In genomic region chr13:30224732-30225131, GRCh38 we compare ENCODE assay signal across 15 cellular contexts.
DNase-seq lines count a peak whose midpoint lies in the region; ATAC-seq and TF ChIP-seq lines count a peak whose summit lies in the region.
"Had no signal": no experiment of that assay in that cellular context is flagged by ENCODE, and none has a peak within 500 bp of the region (broad histone marks: within the 10 kb centered on the region; RNA-seq: fewer than 3 reads in every experiment).

No MANE protein-coding gene starts in this region.

- TF ChIP-seq RAD21 in HCT116 (IDR thresholded peaks at IDR 0.05; ENCODE audit: low read depth), result no peak

- H3K27ac Mint-ChIP-seq in activated CD8-positive, alpha-beta T cell treated with anti-CD3 and anti-CD28 coated beads for 36 hours, result peak overlapping the region; percentile 40
- H3K27ac Mint-ChIP-seq in activated CD8-positive, alpha-beta T cell treated with anti-CD3 and anti-CD28 coated beads, Interleukin-2, amount 10 ng/mL, durations not matched to agents 7 days and 5 days, result no peak overlapping the region
- H3K27ac Mint-ChIP-seq: nephron had no signal

- H3K27me3 ChIP-seq in HCT116 (ENCODE audit: insufficient read depth, low read length) (no peaks in the 10 kb centered on the region), PC-9 (ENCODE audit: insufficient read depth, low read depth) (no peaks in the 10 kb centered on the region)
- H3K27me3 ChIP-seq: gastroesophageal sphincter, uterus had no signal

- no peak for TF ChIP-seq POLR2A in HCT116 (IDR thresholded peaks at IDR 0.05; ENCODE audit: borderline replicate concordance, extremely low read depth, insufficient read depth, insufficient read length)

- H4K20me1 ChIP-seq in HCT116 (ENCODE audit: insufficient read depth), result no peaks in the 10 kb centered on the region
- H4K20me1 ChIP-seq in PC-9 (ENCODE audit: insufficient read depth), result no peaks in the 10 kb centered on the region

- POLR2A ChIA-PET in activated CD8-positive, alpha-beta T cell treated with anti-CD3 and anti-CD28 coated beads for 36 hours (lab: Charles Lee), result interaction anchor here (1.0 kb wide), 1 partner anchor 83 kb away, joined by 3 read pairs; the partner anchor contains the start of gene KATNAL1
- POLR2A ChIA-PET in activated CD8-positive, alpha-beta T cell treated with anti-CD3 and anti-CD28 coated beads, Interleukin-2, amount 10 ng/mL, durations not matched to agents 7 days and 5 days (lab: Charles Lee), result no interaction called here
- POLR2A ChIA-PET in HCT116 (lab: Charles Lee), result interaction anchor here (0.6 kb wide), 1 partner anchor 1817 kb away, joined by 3 read pairs; no protein-coding TSS in a partner anchor
- POLR2A ChIA-PET in PC-9 (lab: Charles Lee; ENCODE audit: unreplicated experiment), result interaction anchor here (0.6 kb wide), 1 partner anchor 197 kb away, joined by 3 read pairs; no protein-coding TSS in a partner anchor

- H3K4me3 ChIP-seq in HCT116 (replicated peaks in 1 of 2; ENCODE audit: low read depth in 1 of 2, low read length in 2 of 2) (0 out of 4 replicates have a peak overlapping the region, but pooled peaks of 1 of the 2 experiments have one; percentile 15), PC-9 (no peak overlapping the region)
- H3K4me3 ChIP-seq: gastroesophageal sphincter, skin epidermis, uterus had no signal

- H3K27ac ChIP-seq in HCT116 (ENCODE audit: low read depth, low read length) (peak overlapping the region; percentile 61; the same call in 1 of the 2 replicates), PC-9 (no peak overlapping the region)
- H3K27ac ChIP-seq: gastroesophageal sphincter, skin epidermis, uterus had no signal

- peaks cover 16% of the 10 kb centered on the region for H3K4me1 Mint-ChIP-seq in activated CD8-positive, alpha-beta T cell treated with anti-CD3 and anti-CD28 coated beads for 36 hours (ENCODE audit: low read depth)
- no peaks in the 10 kb centered on the region for H3K4me1 Mint-ChIP-seq in activated CD8-positive, alpha-beta T cell treated with anti-CD3 and anti-CD28 coated beads, Interleukin-2, amount 10 ng/mL, durations not matched to agents 7 days and 5 days (ENCODE audit: low read depth)
- H3K4me1 Mint-ChIP-seq: nephron had no signal

- no peaks in the 10 kb centered on the region for H3K9me2 ChIP-seq in HCT116 (ENCODE audit: insufficient read depth)
- H3K9me2 ChIP-seq in PC-9 (ENCODE audit: insufficient read depth), result no peaks in the 10 kb centered on the region

- H3K9me3 ChIP-seq in HCT116 (ENCODE audit: control insufficient read depth in 1 of 2, insufficient read depth in 1 of 2, low read depth in 1 of 2, low read length in 2 of 2) (no peaks in the 10 kb centered on the region), PC-9 (ENCODE audit: insufficient read depth, low read depth) (no peaks in the 10 kb centered on the region)

- ATAC-seq in activated CD8-positive, alpha-beta T cell treated with anti-CD3 and anti-CD28 coated beads for 36 hours, result peak; percentile 86
- no peak for ATAC-seq in activated CD8-positive, alpha-beta T cell treated with anti-CD3 and anti-CD28 coated beads, Interleukin-2, amount 10 ng/mL, durations not matched to agents 7 days and 5 days
- ATAC-seq in HCT116 (peak; percentile 87), HG03432 (IDR thresholded peaks at IDR 0.05; ENCODE audit: unreplicated experiment) (no peak)
- ATAC-seq: gastroesophageal sphincter had no signal

- H3K36me3 ChIP-seq in HCT116 (ENCODE audit: control insufficient read depth in 1 of 2, insufficient read depth in 2 of 2, low read length in 2 of 2) (peaks cover 0 to 3% of the 10 kb centered on the region in 2 experiments; a peak in 1 of 4 replicates), PC-9 (ENCODE audit: low read depth) (no peaks in the 10 kb centered on the region)

- peak; percentile 11 for DNase-seq in activated CD8-positive, alpha-beta T cell treated with anti-CD3 and anti-CD28 coated beads for 36 hours
- no peak for DNase-seq in activated CD8-positive, alpha-beta T cell treated with anti-CD3 and anti-CD28 coated beads, Interleukin-2, amount 10 ng/mL, durations not matched to agents 7 days and 5 days
- DNase-seq in HCT116 (ENCODE audit: low read depth, low spot score) (peak; percentile 54), amniotic epithelial cell (ENCODE audit: low read depth) (peak; percentile 40), kidney tubule cell (ENCODE audit: low spot score) (peak; percentile 77), putamen (ENCODE audit: low spot score) (no peak), PC-9 (no peak)
- DNase-seq: activated effector memory CD4-positive, alpha-beta T cell treated with anti-CD3 and anti-CD28 coated beads, Interleukin-2, amount 50 U/mL, for 16 hours; NCI-H1417; NCI-H526 treated with DMSO at 0.1 percent for 48 hours; uterus had no signal

- H3K9ac ChIP-seq in HCT116 (ENCODE audit: low read length), result peak overlapping the region; percentile 13

- no TSS peak for BruUV-seq in HCT116 (replicated peaks; lab: Mats Ljungman, UMichigan)
- BruUV-seq in PC-9 (replicated peaks; lab: Mats Ljungman, UMichigan), result no TSS peak

- H3K27me3 Mint-ChIP-seq in activated CD8-positive, alpha-beta T cell treated with anti-CD3 and anti-CD28 coated beads for 36 hours, result no peaks in the 10 kb centered on the region
- H3K27me3 Mint-ChIP-seq in activated CD8-positive, alpha-beta T cell treated with anti-CD3 and anti-CD28 coated beads, Interleukin-2, amount 10 ng/mL, durations not matched to agents 7 days and 5 days (ENCODE audit: low read depth), result no peaks in the 10 kb centered on the region

- RAD21 ChIA-PET in HCT116 (lab: Charles Lee; ENCODE audit: low non-redundant PET in 1 of 2, low total read pairs in 2 of 2, uncharacterized antibody in 2 of 2, unreplicated experiment in 2 of 2), result no interaction called here

- no peak overlapping the region for H3K4me3 Mint-ChIP-seq in activated CD8-positive, alpha-beta T cell treated with anti-CD3 and anti-CD28 coated beads for 36 hours
- H3K4me3 Mint-ChIP-seq in activated CD8-positive, alpha-beta T cell treated with anti-CD3 and anti-CD28 coated beads, Interleukin-2, amount 10 ng/mL, durations not matched to agents 7 days and 5 days, result no peak overlapping the region
- H3K4me3 Mint-ChIP-seq: nephron had no signal

- peaks cover 16% of the 10 kb centered on the region for H3K9me3 Mint-ChIP-seq in activated CD8-positive, alpha-beta T cell treated with anti-CD3 and anti-CD28 coated beads for 36 hours
- peaks cover 19% of the 10 kb centered on the region for H3K9me3 Mint-ChIP-seq in activated CD8-positive, alpha-beta T cell treated with anti-CD3 and anti-CD28 coated beads, Interleukin-2, amount 10 ng/mL, durations not matched to agents 7 days and 5 days (ENCODE audit: insufficient read depth)

- CTCF ChIA-PET in activated CD8-positive, alpha-beta T cell treated with anti-CD3 and anti-CD28 coated beads for 36 hours (lab: Charles Lee), result interaction anchor here (0.7 to 2.4 kb wide), 5 partner anchors 8 to 146 kb away, joined by 3 to 13 read pairs (median 4); no protein-coding TSS in a partner anchor
- CTCF ChIA-PET in activated CD8-positive, alpha-beta T cell treated with anti-CD3 and anti-CD28 coated beads, Interleukin-2, amount 10 ng/mL, durations not matched to agents 7 days and 5 days (lab: Charles Lee), result interaction anchor here (0.8 to 1.0 kb wide), 2 partner anchors 51 to 92 kb away, joined by 3 read pairs; no protein-coding TSS in a partner anchor
- CTCF ChIA-PET in HCT116 (lab: Charles Lee), result interaction anchor here (0.8 kb wide), 1 partner anchor 45 kb away, joined by 4 read pairs; no protein-coding TSS in a partner anchor
- CTCF ChIA-PET in PC-9 (lab: Charles Lee), result no interaction called here

- H3K4me2 ChIP-seq in HCT116 (ENCODE audit: low read length) (peak overlapping the region; percentile 64), PC-9 (no peak overlapping the region)

- no peak overlapping the region for H2AFZ ChIP-seq in HCT116 (ENCODE audit: low read depth, low read length, poor library complexity, severe bottlenecking)
- H2AFZ ChIP-seq in PC-9, result no peak overlapping the region

- TF ChIP-seq CTCF in activated CD8-positive, alpha-beta T cell treated with anti-CD3 and anti-CD28 coated beads for 36 hours (IDR thresholded peaks at IDR 0.05), result no peak
- TF ChIP-seq CTCF in HCT116 (IDR thresholded peaks at IDR 0.05 in 2 of 3, conservative IDR thresholded peaks at IDR 0.05 in 1 of 3; ENCODE audit: borderline replicate concordance in 1 of 3, insufficient read depth in 1 of 3, low read depth in 2 of 3, low read length in 2 of 3) (no peak), PC-9 (conservative IDR thresholded peaks at IDR 0.05) (no peak)

- H3K4me1 ChIP-seq in HCT116 (ENCODE audit: control insufficient read depth in 1 of 2, insufficient read depth in 2 of 2, low read length in 2 of 2) (peaks cover 15 to 22% of the 10 kb centered on the region in 2 experiments), PC-9 (replicated peaks; ENCODE audit: insufficient read depth) (no peaks in the 10 kb centered on the region)
- H3K4me1 ChIP-seq: gastroesophageal sphincter, uterus had no signal

- H3F3A ChIP-seq in PC-9 (ENCODE audit: insufficient read depth, low read depth), result no peaks in the 10 kb centered on the region

- H3K36me3 Mint-ChIP-seq in activated CD8-positive, alpha-beta T cell treated with anti-CD3 and anti-CD28 coated beads for 36 hours (ENCODE audit: low read depth), result peaks cover 30% of the 10 kb centered on the region
- peaks cover 70% of the 10 kb centered on the region for H3K36me3 Mint-ChIP-seq in activated CD8-positive, alpha-beta T cell treated with anti-CD3 and anti-CD28 coated beads, Interleukin-2, amount 10 ng/mL, durations not matched to agents 7 days and 5 days (ENCODE audit: low read depth)

- H3K79me2 ChIP-seq in HCT116 (ENCODE audit: insufficient read depth, low read length) (no peaks in the 10 kb centered on the region; the same call in 1 of the 2 replicates), PC-9 (ENCODE audit: low read depth) (no peaks in the 10 kb centered on the region)

- intact Hi-C loops in activated CD8-positive, alpha-beta T cell treated with anti-CD3 and anti-CD28 coated beads for 36 hours (cut with micrococcal nuclease), result no loop called here
- intact Hi-C loops in HCT116 (cut with micrococcal nuclease), result no loop called here
- intact Hi-C loops in PC-9 (cut with micrococcal nuclease; ENCODE audit: unreplicated experiment), result no loop called here

TF ChIP-seq in HCT116, 20 proteins besides CTCF, POLR2A, EP300 and RAD21 (continues in another document):
- TF ChIP-seq JUND (IDR thresholded peaks at IDR 0.05), result peak; percentile 84

Comparison
In these comparisons a context has a peak if more than half of its experiments do, and no peak if none do; other contexts are left out.
1. ATAC-seq: peak in activated CD8-positive, alpha-beta T cell treated with anti-CD3 and anti-CD28 coated beads for 36 hours (single experiment) and HCT116 (single experiment); none in activated CD8-positive, alpha-beta T cell treated with anti-CD3 and anti-CD28 coated beads, Interleukin-2, amount 10 ng/mL, durations not matched to agents 7 days and 5 days (single experiment) and HG03432 (single experiment).
2. DNase-seq: peak in activated CD8-positive, alpha-beta T cell treated with anti-CD3 and anti-CD28 coated beads for 36 hours (single experiment), HCT116 (single experiment), amniotic epithelial cell (single experiment) and kidney tubule cell (single experiment); none in activated CD8-positive, alpha-beta T cell treated with anti-CD3 and anti-CD28 coated beads, Interleukin-2, amount 10 ng/mL, durations not matched to agents 7 days and 5 days (single experiment), putamen (single experiment) and PC-9 (0 of 2).